ENCODE assay signal across 34 cellular contexts in genomic region chr1:110763149-110763548, GRCh38.
"Had no signal": no experiment of that assay in that cellular context is flagged by ENCODE, and none has a peak within 500 bp of the region (broad histone marks: within the 10 kb centered on the region; RNA-seq: fewer than 3 reads in every experiment).

No MANE protein-coding gene starts in this region.

- H3K36me3 ChIP-seq: MG63 had no signal

- H3K4me3 ChIP-seq: MG63 had no signal

- DNase-seq: Karpas-422, Kasumi-1, MG63, MM.1S, MV-4-11, NCI-H1048, NCI-H1092, NCI-H1092 treated with DMSO at 0.1 percent for 48 hours, NCI-H1105, NCI-H1105 treated with DMSO at 0.1 percent for 48 hours, NCI-H1417, NCI-H1417 treated with DMSO at 0.1 percent for 48 hours, NCI-H1436, NCI-H1436 treated with DMSO at 0.1 percent for 48 hours, NCI-H146, NCI-H1694, NCI-H1694 treated with DMSO at 0.1 percent for 48 hours, NCI-H187, NCI-H187 treated with DMSO at 0.1 percent for 48 hours, NCI-H1930, NCI-H2029, NCI-H2029 treated with DMSO at 0.1 percent for 48 hours, NCI-H2081, NCI-H2081 treated with DMSO at 0.1 percent for 48 hours, NCI-H2107, NCI-H2171, NCI-H2171 treated with DMSO at 0.1 percent for 48 hours, NCI-H2227 treated with DMSO at 0.1 percent for 48 hours, NCI-H226, NCI-H345, NCI-H446, NCI-H446 treated with DMSO at 0.1 percent for 48 hours, NCI-H510A, NCI-H510A treated with DMSO at 0.1 percent for 48 hours had no signal

- H3K9me3 ChIP-seq: MG63 had no signal
